Comparison of ENCODE assay signal across 8 cellular contexts in genomic region chr18:21109936-21110666, GRCh38. TPM values are rescaled to one million over a fixed set of nuclear protein-coding genes. Genes with fewer than 3 reads are reported as not detected.
A peak's percentile ranks its signal among the peaks of the same experiment; 100 is the strongest.
DNase-seq lines count a peak whose midpoint lies in the region; ATAC-seq and TF ChIP-seq lines count a peak whose summit lies in the region.

No MANE protein-coding gene starts in this region.

- H3K9me3 ChIP-seq in Loucy (ENCODE audit: insufficient read depth, low read depth, low read length) (no peaks in the 10 kb centered on the region), ovary (no peaks in the 10 kb centered on the region)

- no peak overlapping the region for H2AFZ ChIP-seq in Loucy (ENCODE audit: low read length)

- ATAC-seq in effector memory CD8-positive, alpha-beta T cell (replicated peaks), result no peak
- no peak for ATAC-seq in HG02885 (IDR thresholded peaks at IDR 0.05; ENCODE audit: poor library complexity, unreplicated experiment)
- no peak for ATAC-seq in GM21786 (IDR thresholded peaks at IDR 0.05; ENCODE audit: unreplicated experiment)

- TF ChIP-seq CTCF in Loucy (conservative IDR thresholded peaks at IDR 0.05; ENCODE audit: low read length), result no peak
- TF ChIP-seq CTCF in ovary (IDR thresholded peaks at IDR 0.05), result no peak

- peak overlapping the region; percentile 95 to 97 for H3K27ac Mint-ChIP-seq in effector memory CD8-positive, alpha-beta T cell

- no peaks in the 10 kb centered on the region for H3K9me3 Mint-ChIP-seq in effector memory CD8-positive, alpha-beta T cell

- H3K36me3 ChIP-seq in Loucy (ENCODE audit: insufficient read depth, low read length) (no peaks in the 10 kb centered on the region), ovary (no peaks in the 10 kb centered on the region)

- H3K4me1 Mint-ChIP-seq in effector memory CD8-positive, alpha-beta T cell (ENCODE audit: low read depth in 2 of 2), result peaks cover 27 to 28% of the 10 kb centered on the region in 2 donors

- H3K4me1 ChIP-seq in Loucy (ENCODE audit: insufficient read depth, low read length, poor library complexity, severe bottlenecking), result peaks cover 42% of the 10 kb centered on the region
- peaks cover 7% of the 10 kb centered on the region for H3K4me1 ChIP-seq in ovary (ENCODE audit: insufficient read depth)

- H3K9ac ChIP-seq in Loucy (ENCODE audit: low read depth, low read length, poor library complexity, severe bottlenecking), result peak overlapping the region; percentile 87

- TF ChIP-seq EP300 in ovary (IDR thresholded peaks at IDR 0.05), result no peak

- no peak overlapping the region for H3K27ac ChIP-seq in ovary

- peaks cover 62% of the 10 kb centered on the region for H3K79me2 ChIP-seq in Loucy (ENCODE audit: insufficient read depth, low read length)

- WGBS in ovary, 3 donors, result 1 to 2% (median 2%) methylated on average over 8 of the region's 8 CpGs

- H3K27me3 ChIP-seq in Loucy (ENCODE audit: insufficient read depth, low read length, poor library complexity, severe bottlenecking) (no peaks in the 10 kb centered on the region), ovary (no peaks in the 10 kb centered on the region)

- intact Hi-C loops in ovary (cut with DNase I), result loop anchor here (5.0 to 10.0 kb wide), 5 partner anchors 55 to 137 kb away; no protein-coding TSS in a partner anchor

- H3K4me3 ChIP-seq in Loucy (ENCODE audit: low read length, poor library complexity, severe bottlenecking) (peak overlapping the region; percentile 99), ovary (peak overlapping the region; percentile 59)

- no peaks in the 10 kb centered on the region for H3K27me3 Mint-ChIP-seq in effector memory CD8-positive, alpha-beta T cell

- peak overlapping the region; percentile 96 for H3K4me2 ChIP-seq in Loucy (ENCODE audit: low read depth, low read length, poor library complexity, severe bottlenecking)

- peak; percentile 36 for DNase-seq in EL
- DNase-seq in effector memory CD8-positive, alpha-beta T cell, result no peak
- DNase-seq in ovary, result no peak
- no peak for DNase-seq in NCI-H526 treated with DMSO at 0.1 percent for 48 hours (lab: John Stamatoyannopoulos, UW)
- DNase-seq in NCI-H446 treated with DMSO at 0.1 percent for 48 hours (lab: John Stamatoyannopoulos, UW), result no peak

- H3K9me2 ChIP-seq in Loucy (replicated peaks; ENCODE audit: low read depth, low read length), result no peaks in the 10 kb centered on the region

- peaks cover 22% of the 10 kb centered on the region for H3K36me3 Mint-ChIP-seq in effector memory CD8-positive, alpha-beta T cell (ENCODE audit: insufficient read depth)

- peaks cover 3% of the 10 kb centered on the region; the same call in 1 of the 2 replicates for H3F3A ChIP-seq in Loucy (ENCODE audit: low read depth)

- peaks cover 60% of the 10 kb centered on the region for H4K20me1 ChIP-seq in Loucy (ENCODE audit: insufficient read depth, low read length, poor library complexity, severe bottlenecking)

- H3K4me3 Mint-ChIP-seq in effector memory CD8-positive, alpha-beta T cell, result no peak overlapping the region

- no peak for TF ChIP-seq POLR2A in ovary (IDR thresholded peaks at IDR 0.05)

RNA-seq across cellular contexts. Expression of gene ROCK1, which starts 1.5 kb away (rescaled TPM):
- 10 to 100 TPM; 35.0 to 47.7 (median 43.5) TPM for total RNA-seq in ovary
- polyA plus RNA-seq in ovary, result 10 to 100 TPM; 18.3 to 42.6 TPM
